27 cellular contexts compared by ENCODE assay signal in genomic region chr18:1452821-1453220, GRCh38.
"Had no signal": no experiment of that assay in that cellular context is flagged by ENCODE, and none has a peak within 500 bp of the region (broad histone marks: within the 10 kb centered on the region; RNA-seq: fewer than 3 reads in every experiment).

No MANE protein-coding gene starts in this region.

- ATAC-seq: effector memory CD8-positive, alpha-beta T cell; esophagus mucosa; foreskin keratinocyte; gastrocnemius medialis; gastroesophageal sphincter; heart left ventricle; heart right ventricle had no signal

- H3K36me3 ChIP-seq: colonic mucosa, esophagus muscularis mucosa, esophagus squamous epithelium, gastrocnemius medialis, gastroesophageal sphincter, heart left ventricle, heart right ventricle had no signal

- H3K27ac ChIP-seq: colonic mucosa, dorsolateral prefrontal cortex, epithelial cell of prostate, esophagus muscularis mucosa, esophagus squamous epithelium, foreskin keratinocyte, gastrocnemius medialis, gastroesophageal sphincter, heart left ventricle, heart right ventricle had no signal

- H3K4me3 ChIP-seq: colonic mucosa, dorsolateral prefrontal cortex, esophagus muscularis mucosa, esophagus squamous epithelium, gastrocnemius medialis, gastroesophageal sphincter, heart left ventricle, heart right ventricle had no signal

- DNase-seq: colonic mucosa; cortex of kidney; dermis blood vessel endothelial cell; dorsolateral prefrontal cortex; effector CD4-positive, alpha-beta T cell; effector CD8-positive, alpha-beta T cell; effector memory CD4-positive, alpha-beta T cell; effector memory CD8-positive, alpha-beta T cell; endodermal cell; erythroblast; esophagus squamous epithelium; foreskin fibroblast; foreskin keratinocyte; foreskin melanocyte; gastrocnemius medialis; glutamatergic neuron; head of caudate nucleus; heart left ventricle; heart right ventricle had no signal

- H3K4me1 ChIP-seq: colonic mucosa, esophagus muscularis mucosa, esophagus squamous epithelium, foreskin keratinocyte, gastrocnemius medialis, gastroesophageal sphincter, heart left ventricle, heart right ventricle had no signal

- H3K27me3 ChIP-seq: colonic mucosa, dorsolateral prefrontal cortex, esophagus muscularis mucosa, esophagus squamous epithelium, foreskin keratinocyte, gastrocnemius medialis, gastroesophageal sphincter, heart left ventricle, heart right ventricle had no signal

- FAIRE-seq: colon, endometrium, endothelial cell of umbilical vein, frontal cortex had no signal

- H3K9me3 ChIP-seq: colonic mucosa, gastrocnemius medialis had no signal
